Comparison of ENCODE assay signal across 30 cellular contexts in the genomic region with DNA sequence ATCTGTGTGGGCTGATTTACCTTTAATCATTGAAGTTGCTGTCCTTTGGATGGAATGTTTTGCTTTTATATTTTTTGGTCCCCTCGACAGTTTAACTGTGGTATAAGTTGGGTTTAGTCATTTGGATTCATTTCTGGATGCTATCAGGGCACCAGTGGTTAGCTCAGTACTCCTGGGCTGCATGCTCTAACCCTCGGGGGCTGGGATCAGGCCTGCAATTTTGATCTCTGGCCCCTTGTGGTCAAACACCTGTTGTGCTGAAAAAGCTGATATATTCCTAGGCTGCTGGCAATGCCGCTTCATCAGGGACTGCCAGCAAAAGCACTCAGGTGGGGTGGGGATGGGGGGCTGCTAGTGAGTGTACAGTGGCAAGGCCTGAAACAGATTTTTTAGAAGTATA.
DNase-seq lines count a peak whose midpoint lies in the region; ATAC-seq, FAIRE-seq and TF ChIP-seq lines count a peak whose summit lies in the region.
"Had no signal": no experiment of that assay in that cellular context is flagged by ENCODE, and none has a peak within 500 bp of the region (broad histone marks: within the 10 kb centered on the region; RNA-seq: fewer than 3 reads in every experiment).

No MANE protein-coding gene starts in this region.

- H3K79me1 ChIP-seq in H1 (ENCODE audit: low read depth, low read length) (no peaks in the 10 kb centered on the region), mesendoderm (ENCODE audit: low read length) (no peaks in the 10 kb centered on the region)

- H3K4me3 ChIP-seq in right cardiac atrium (ENCODE audit: low read length) (no peak overlapping the region), H1 (ENCODE audit: extremely low read depth in 1 of 4, insufficient read depth in 2 of 4, low read depth in 3 of 4, low read length in 4 of 4) (no peak overlapping the region), mesendoderm (ENCODE audit: low read length) (no peak overlapping the region), vagina (no peak overlapping the region)
- H3K4me3 ChIP-seq: SK-N-MC had no signal

- no peak overlapping the region for H2BK20ac ChIP-seq in H1 (ENCODE audit: low read length)

- TF ChIP-seq EP300 in H1 (IDR thresholded peaks at IDR 0.05; ENCODE audit: borderline replicate concordance in 1 of 2, low read depth in 2 of 2, low read length in 2 of 2): no peak

- H3K23ac ChIP-seq in H1 (ENCODE audit: insufficient read length): no peak overlapping the region
- H3K23ac ChIP-seq in mesendoderm (ENCODE audit: low read length): no peak overlapping the region

- H3K23me2 ChIP-seq in H1 (ENCODE audit: low read depth, low read length): no peaks in the 10 kb centered on the region

- no peaks in the 10 kb centered on the region for H3K9me3 ChIP-seq in right cardiac atrium (ENCODE audit: control insufficient read depth, low read length)
- no peaks in the 10 kb centered on the region for H3K9me3 ChIP-seq in H1 (ENCODE audit: insufficient read depth in 2 of 2, low read depth in 1 of 2, low read length in 1 of 2)
- no peaks in the 10 kb centered on the region for H3K9me3 ChIP-seq in vagina
- H3K9me3 ChIP-seq: Caco-2 had no signal

- no peak overlapping the region for H3K14ac ChIP-seq in H1 (ENCODE audit: insufficient read length)

- no peaks in the 10 kb centered on the region for H3K79me2 ChIP-seq in H1 (ENCODE audit: control insufficient read depth in 1 of 2, insufficient read depth in 2 of 2, low read length in 2 of 2)
- no peaks in the 10 kb centered on the region for H3K79me2 ChIP-seq in mesendoderm (ENCODE audit: control insufficient read depth, insufficient read depth, low read length)

- no peaks in the 10 kb centered on the region for H3K4me1 ChIP-seq in right cardiac atrium (ENCODE audit: control insufficient read depth, insufficient read depth, low read length)
- no peaks in the 10 kb centered on the region for H3K4me1 ChIP-seq in H1 (replicated peaks in 1 of 4; ENCODE audit: control insufficient read depth in 3 of 4, insufficient read depth in 4 of 4, low read length in 3 of 4)
- no peaks in the 10 kb centered on the region for H3K4me1 ChIP-seq in mesendoderm (ENCODE audit: control insufficient read depth, low read depth, low read length)
- no peaks in the 10 kb centered on the region for H3K4me1 ChIP-seq in vagina
- H3K4me1 ChIP-seq: Caco-2 had no signal

- H2BK5ac ChIP-seq in H1 (ENCODE audit: low read depth, low read length) (no peak overlapping the region), mesendoderm (ENCODE audit: low read length) (no peak overlapping the region)

- DNase-seq in Right ventricle myocardium inferior (ENCODE audit: missing footprints) (peak; percentile 40), right cardiac atrium (no peak), H1 (ENCODE audit: low read depth in 1 of 2, low spot score in 2 of 2) (peak; percentile 0 to 45), mesendoderm (peak; percentile 19), left lobe of liver (ENCODE audit: low spot score) (no peak), GM20000 (ENCODE audit: low spot score) (no peak), vagina (ENCODE audit: extremely low spot score in 2 of 2) (no peak)
- DNase-seq: Caco-2; CD8-positive, alpha-beta T cell; DMS79; GF-D8; GOT3; IMR-90; NCI-H1048; NCI-H1417; NCI-H1694 treated with DMSO at 0.1 percent for 48 hours; NCI-H2081 treated with DMSO at 0.1 percent for 48 hours; NCI-H2171; NCI-H226; NCI-H510A; NCI-H69; SHP77 treated with DMSO at 0.1 percent for 48 hours had no signal

- no peaks in the 10 kb centered on the region for H3K27me3 ChIP-seq in right cardiac atrium (ENCODE audit: control insufficient read depth, insufficient read depth)
- H3K27me3 ChIP-seq in H1 (replicated peaks in 1 of 4; ENCODE audit: control insufficient read depth in 3 of 4, extremely low read depth in 1 of 4, insufficient read depth in 3 of 4, low read length in 3 of 4): no peaks in the 10 kb centered on the region
- no peaks in the 10 kb centered on the region for H3K27me3 ChIP-seq in mesendoderm (ENCODE audit: insufficient read depth, low read length, poor library complexity)
- no peaks in the 10 kb centered on the region for H3K27me3 ChIP-seq in vagina

- H4K91ac ChIP-seq in H1 (replicated peaks; ENCODE audit: insufficient read length, low read length): no peak overlapping the region

- H2AFZ ChIP-seq in H1 (ENCODE audit: low read length): no peak overlapping the region

- H4K8ac ChIP-seq in H1 (ENCODE audit: extremely low read depth, insufficient read depth, low read length) (no peak overlapping the region; the same call in 1 of the 2 replicates), mesendoderm (ENCODE audit: low read depth, low read length) (no peak overlapping the region)

- CTCF ChIA-PET in H1 (lab: Charles Lee; ENCODE audit: partially characterized antibody): interaction anchor here (0.5 to 2.8 kb wide), 3 partner anchors 10 to 556 kb away, joined by 3 to 8 read pairs (median 4); no protein-coding TSS in a partner anchor

- POLR2A ChIA-PET in H1 (lab: Charles Lee; ENCODE audit: partially characterized antibody): no interaction called here

- H3K18ac ChIP-seq in H1 (ENCODE audit: extremely low read depth, low read length): no peak overlapping the region
- H3K18ac ChIP-seq in mesendoderm (ENCODE audit: low read length): no peak overlapping the region

- no peaks in the 10 kb centered on the region for H4K20me1 ChIP-seq in H1 (replicated peaks in 1 of 2; ENCODE audit: control insufficient read depth in 1 of 2, insufficient read depth in 2 of 2, low read length in 2 of 2)

- H2BK12ac ChIP-seq in H1 (ENCODE audit: low read depth, low read length): no peak overlapping the region

- H3K27ac ChIP-seq in right cardiac atrium (ENCODE audit: low read length): no peak overlapping the region
- H3K27ac ChIP-seq in H1 (ENCODE audit: low read depth, low read length): no peak overlapping the region
- no peak overlapping the region for H3K27ac ChIP-seq in mesendoderm (ENCODE audit: low read depth, low read length)
- H3K27ac ChIP-seq in vagina: no peak overlapping the region
- H3K27ac ChIP-seq: 22Rv1, C4-2B, KMS-11, RWPE1, SK-N-MC had no signal

- H3K4ac ChIP-seq in H1 (replicated peaks; ENCODE audit: insufficient read length, low read depth, low read length): no peak overlapping the region
- H3K4ac ChIP-seq in mesendoderm (ENCODE audit: low read depth, low read length): no peak overlapping the region

- TF ChIP-seq RAD21 in H1 (IDR thresholded peaks at IDR 0.05 in 1 of 2, conservative IDR thresholded peaks at IDR 0.05 in 1 of 2; ENCODE audit: low read depth in 2 of 2, low read length in 2 of 2): peak; percentile 11 to 28; a peak in 2 of 4 replicates

- no peak overlapping the region for H4K5ac ChIP-seq in H1 (ENCODE audit: insufficient read length, low read depth, low read length)
- no peak overlapping the region for H4K5ac ChIP-seq in mesendoderm (ENCODE audit: low read length)

- H3K9ac ChIP-seq in H1 (replicated peaks in 1 of 4; ENCODE audit: extremely low read depth in 1 of 4, low read depth in 3 of 4, low read length in 3 of 4): no peak overlapping the region
- no peak overlapping the region for H3K9ac ChIP-seq in mesendoderm (ENCODE audit: low read length)
- H3K9ac ChIP-seq: KMS-11 had no signal

- H3K36me3 ChIP-seq in H1 (ENCODE audit: control insufficient read depth in 2 of 4, insufficient read depth in 4 of 4, low read length in 3 of 4) (no peaks in the 10 kb centered on the region), mesendoderm (ENCODE audit: control insufficient read depth, insufficient read depth, low read length) (no peaks in the 10 kb centered on the region), vagina (no peaks in the 10 kb centered on the region)

- ATAC-seq in Right ventricle myocardium inferior (no peak), right cardiac atrium (no peak), left lobe of liver (no peak)
- ATAC-seq: CD8-positive, alpha-beta T cell; Panc1 had no signal

- FAIRE-seq in H1 (lab: Jason Lieb, UNC): no peak
- FAIRE-seq: GM12891, GM19239 had no signal

- TF ChIP-seq POLR2A in H1 (IDR thresholded peaks at IDR 0.05; ENCODE audit: control extremely low read depth in 1 of 2, low read depth in 2 of 2, low read length in 2 of 2) (no peak), vagina (IDR thresholded peaks at IDR 0.05) (no peak)

- H3K56ac ChIP-seq in H1 (replicated peaks; ENCODE audit: insufficient read length, low read depth, low read length) (no peak overlapping the region), mesendoderm (ENCODE audit: low read length) (no peak overlapping the region)

- no peak overlapping the region for H2BK120ac ChIP-seq in H1 (replicated peaks; ENCODE audit: low read depth, low read length)
- H2BK120ac ChIP-seq in mesendoderm (ENCODE audit: low read depth, low read length): no peak overlapping the region

- H2AK5ac ChIP-seq in H1 (ENCODE audit: low read depth, low read length) (no peak overlapping the region), mesendoderm (ENCODE audit: low read length) (no peak overlapping the region)

- H2BK15ac ChIP-seq in H1 (ENCODE audit: low read length) (no peak overlapping the region), mesendoderm (replicated peaks; ENCODE audit: low read depth) (no peak overlapping the region)

- intact Hi-C loops in Right ventricle myocardium inferior (cut with DNase I): no loop called here
- intact Hi-C loops in right cardiac atrium (cut with DNase I): no loop called here
- intact Hi-C loops in vagina (cut with DNase I): no loop called here

- 78% methylated on average over 3 of the region's 3 CpGs for WGBS in right cardiac atrium
- WGBS in H1 (ENCODE audit: extremely low coverage in 1 of 2, insufficient coverage in 1 of 2, insufficient read length in 1 of 2, insufficient replicate concordance in 2 of 2, low coverage in 1 of 2, low lambda C conversion rate in 2 of 2, missing lambda C conversion rate in 1 of 2), 2 experiments: 90% methylated on average over 3 of the region's 3 CpGs; no CpG with 5 or more reads in 1 of the 2 experiments
- no CpG with 5 or more reads among the region's 3 CpGs for WGBS in mesendoderm (ENCODE audit: extremely low coverage, insufficient coverage, low lambda C conversion rate)

- no peak overlapping the region for H3K4me2 ChIP-seq in H1 (ENCODE audit: insufficient read depth in 1 of 2, low read depth in 2 of 2, low read length in 2 of 2)
- no peak overlapping the region for H3K4me2 ChIP-seq in mesendoderm (ENCODE audit: low read length)
- H3K4me2 ChIP-seq: KMS-11 had no signal

- TF ChIP-seq CTCF in H1 (IDR thresholded peaks at IDR 0.05; ENCODE audit: control extremely low read depth in 1 of 3, insufficient read depth in 1 of 3, low read depth in 1 of 3, low read length in 3 of 3) (peak in 1 of 3 experiments; percentile 26; a peak in 1 of 4 replicates), GM20000 (IDR thresholded peaks at IDR 0.05; ENCODE audit: extremely low read depth, missing control alignments) (no peak), vagina (IDR thresholded peaks at IDR 0.05) (no peak)

TF ChIP-seq in H1, 55 proteins besides CTCF, POLR2A, EP300 and RAD21 (continues in another document):
- no peak for TF ChIP-seq KDM4A (IDR thresholded peaks at IDR 0.05; ENCODE audit: low read depth, low read length, severe bottlenecking)
- no peak for TF ChIP-seq HDAC2 (IDR thresholded peaks at IDR 0.05; ENCODE audit: borderline replicate concordance in 1 of 2, low read depth in 2 of 2, low read length in 2 of 2)
- TF ChIP-seq TCF12 (IDR thresholded peaks at IDR 0.05; ENCODE audit: low read depth, low read length): no peak
- TF ChIP-seq BACH1 (IDR thresholded peaks at IDR 0.05; ENCODE audit: low read length): no peak
- no peak for TF ChIP-seq JUND (IDR thresholded peaks at IDR 0.05; ENCODE audit: low read length)
- no peak for TF ChIP-seq CHD1 (IDR thresholded peaks at IDR 0.05; ENCODE audit: low read depth, low read length)

Comparison
In these comparisons a context has a peak if more than half of its experiments do, and no peak if none do; other contexts are left out.
1. DNase-seq: peak in Right ventricle myocardium inferior (single experiment), H1 (2 of 2) and mesendoderm (single experiment); none in right cardiac atrium (0 of 3), left lobe of liver (single experiment), GM20000 (single experiment) and vagina (0 of 2).